Comparison of ENCODE assay signal across 1 cellular context in the genomic region with DNA sequence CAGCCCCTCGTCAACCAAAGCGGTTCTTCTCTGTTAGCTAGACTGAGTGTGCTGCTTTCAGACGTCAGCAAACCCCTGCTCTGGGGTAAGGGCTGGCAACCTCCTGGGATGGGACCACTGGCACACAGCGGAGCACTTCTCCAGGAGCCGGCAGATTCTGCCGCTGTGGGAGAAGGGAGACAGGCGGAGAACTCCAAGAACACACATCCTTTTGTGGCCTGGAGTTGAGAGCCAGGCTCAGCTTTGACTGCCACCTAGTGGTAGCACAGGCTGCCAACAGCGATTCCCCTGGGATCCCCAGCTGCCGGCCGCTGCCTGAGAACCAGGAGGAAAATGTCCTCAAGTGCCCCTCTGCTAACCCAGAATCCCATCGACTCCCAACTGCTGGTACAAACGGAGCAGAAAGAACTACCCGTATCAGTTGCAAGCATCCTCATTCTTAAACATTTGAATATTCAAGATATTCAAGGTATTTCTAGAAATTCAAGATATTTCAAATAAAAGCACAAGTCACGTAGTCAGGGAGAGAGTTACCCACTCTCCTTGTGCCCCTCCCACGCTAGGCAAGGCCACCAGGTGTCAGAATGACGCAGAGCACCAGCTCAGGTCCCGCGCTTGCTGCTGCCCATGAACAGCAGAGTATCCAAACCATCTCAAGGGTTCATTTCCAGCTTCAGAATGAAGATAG.
TF ChIP-seq lines count a peak whose summit lies in the region.

No MANE protein-coding gene starts in this region.

TF ChIP-seq in H1, 55 proteins besides CTCF, POLR2A, EP300 and RAD21:
- TF ChIP-seq BRCA1 (IDR thresholded peaks at IDR 0.05; ENCODE audit: low read depth, low read length), result no peak
- TF ChIP-seq CHD2 (IDR thresholded peaks at IDR 0.05; ENCODE audit: low read length), result 0 out of 2 replicates have a peak, but pooled peaks have one; percentile 56
- no peak for TF ChIP-seq RNF2 (IDR thresholded peaks at IDR 0.05; ENCODE audit: borderline replicate concordance, low read depth, low read length, missing control alignments, poor library complexity, severe bottlenecking)
- TF ChIP-seq KDM4A (IDR thresholded peaks at IDR 0.05; ENCODE audit: low read depth, low read length, severe bottlenecking), result no peak
- TF ChIP-seq YY1 (IDR thresholded peaks at IDR 0.05; ENCODE audit: low read depth, low read length), result peak; percentile 32; the same call in 1 of the 2 replicates
- peak; percentile 15; the same call in 1 of the 2 replicates for TF ChIP-seq TBP (IDR thresholded peaks at IDR 0.05; ENCODE audit: low read depth, low read length)
- no peak for TF ChIP-seq KDM5A (IDR thresholded peaks at IDR 0.05; ENCODE audit: low read length)
- TF ChIP-seq SIN3A (conservative IDR thresholded peaks at IDR 0.05 in 1 of 2, IDR thresholded peaks at IDR 0.05 in 1 of 2; ENCODE audit: low read depth in 1 of 2, low read length in 2 of 2), result 0 out of 4 replicates have a peak, but pooled peaks of 1 of the 2 experiments have one; percentile 25
- TF ChIP-seq, protein P1, sequence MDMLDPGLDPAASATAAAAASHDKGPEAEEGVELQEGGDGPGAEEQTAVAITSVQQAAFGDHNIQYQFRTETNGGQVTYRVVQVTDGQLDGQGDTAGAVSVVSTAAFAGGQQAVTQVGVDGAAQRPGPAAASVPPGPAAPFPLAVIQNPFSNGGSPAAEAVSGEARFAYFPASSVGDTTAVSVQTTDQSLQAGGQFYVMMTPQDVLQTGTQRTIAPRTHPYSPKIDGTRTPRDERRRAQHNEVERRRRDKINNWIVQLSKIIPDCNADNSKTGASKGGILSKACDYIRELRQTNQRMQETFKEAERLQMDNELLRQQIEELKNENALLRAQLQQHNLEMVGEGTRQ (IDR thresholded peaks at IDR 0.05; ENCODE audit: low read length), result 0 out of 2 replicates have a peak, but pooled peaks have one; percentile 18
